In the genomic region with DNA sequence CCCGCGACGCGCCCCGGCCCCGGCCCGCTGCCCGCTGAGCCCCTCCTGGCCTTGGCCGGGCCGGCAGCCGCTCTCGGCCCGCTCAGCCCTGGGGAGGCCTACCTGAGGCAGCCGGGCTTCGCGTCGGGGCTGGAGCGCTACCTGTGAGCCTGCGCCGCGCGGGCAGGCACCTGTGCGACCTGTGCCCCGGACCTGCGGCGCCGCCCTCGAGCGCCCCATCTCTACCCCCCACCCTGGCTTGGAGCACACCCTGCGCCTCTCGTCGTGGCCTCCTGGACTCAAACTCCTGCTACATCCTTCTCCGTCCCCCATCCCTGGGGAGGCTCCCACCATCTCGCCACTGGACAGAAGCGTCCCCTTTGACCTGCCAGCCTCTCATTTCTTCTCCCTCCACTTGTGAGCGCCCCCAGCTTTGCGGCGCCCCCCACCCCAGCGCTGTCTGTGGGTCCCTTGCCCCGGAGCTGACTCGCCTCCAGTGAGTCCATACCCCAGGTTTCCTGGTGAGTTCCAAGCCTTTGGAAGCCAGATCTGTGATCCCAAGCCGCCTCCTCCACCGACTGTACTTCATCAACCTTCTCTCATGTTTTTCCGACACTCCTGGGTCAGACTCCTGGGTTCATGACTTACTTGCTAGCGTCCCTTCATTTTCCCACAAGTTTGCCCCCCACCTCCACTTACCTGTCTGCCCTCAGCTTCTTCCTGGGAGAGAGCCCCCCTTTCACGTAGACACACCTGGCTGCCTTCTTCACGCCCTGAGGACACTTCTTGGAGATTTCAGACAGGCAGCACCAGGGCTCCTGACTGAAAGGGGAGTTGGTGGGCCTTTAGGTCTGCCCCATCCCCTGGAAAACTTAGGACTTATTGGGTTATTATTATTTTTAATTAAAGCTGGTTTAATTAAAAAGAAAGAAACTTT, we compare ENCODE assay signal across 14 cellular contexts. TPM values are rescaled to one million over a fixed set of nuclear protein-coding genes. Genes with fewer than 3 reads are reported as not detected.
DNase-seq lines count a peak whose midpoint lies in the region; ATAC-seq, FAIRE-seq and TF ChIP-seq lines count a peak whose summit lies in the region.
"Had no signal": no experiment of that assay in that cellular context is flagged by ENCODE, and none has a peak within 500 bp of the region (broad histone marks: within the 10 kb centered on the region; RNA-seq: fewer than 3 reads in every experiment).

No MANE protein-coding gene starts in this region.

- no peaks in the 10 kb centered on the region for H3K9me3 ChIP-seq in CD4-positive, alpha-beta memory T cell (ENCODE audit: control insufficient read depth in 1 of 2, low read length in 2 of 2)
- H3K9me3 ChIP-seq in HUES6 (ENCODE audit: control insufficient read depth, insufficient read depth, low read depth, low read length), result no peaks in the 10 kb centered on the region
- H3K9me3 ChIP-seq in endothelial cell of umbilical vein (replicated peaks; ENCODE audit: control insufficient read depth, insufficient read depth, low read length), result no peaks in the 10 kb centered on the region
- H3K9me3 ChIP-seq in neural progenitor cell (ENCODE audit: low read depth), result no peaks in the 10 kb centered on the region
- H3K9me3 ChIP-seq in prostate gland, result no peaks in the 10 kb centered on the region
- H3K9me3 ChIP-seq: pancreas had no signal

- no peak for FAIRE-seq in endothelial cell of umbilical vein (lab: Jason Lieb, UNC)
- FAIRE-seq: GM19239, pancreas had no signal

- H3K9me3 Mint-ChIP-seq in CD4-positive, alpha-beta memory T cell, result peaks cover 0 to 2% (median 0%) of the 10 kb centered on the region in 8 donors
- no peaks in the 10 kb centered on the region for H3K9me3 Mint-ChIP-seq in neural progenitor cell

- dilution Hi-C loops in endothelial cell of umbilical vein (cut with MboI; ENCODE audit: extremely low pct_ligation_motif_present, low sequenced_read_pairs), result no loop called here

- WGBS in prostate gland, result 44% methylated on average over 28 of the region's 47 CpGs

- H3K27ac ChIP-seq in CD4-positive, alpha-beta memory T cell (ENCODE audit: low read depth, low read length), result no peak overlapping the region
- H3K27ac ChIP-seq in HUES6 (ENCODE audit: low read depth, low read length) (no peak overlapping the region), endothelial cell of umbilical vein (ENCODE audit: insufficient read depth, low read depth, low read length) (no peak overlapping the region), neural progenitor cell (no peak overlapping the region), prostate gland (no peak overlapping the region)
- H3K27ac ChIP-seq: BLaER1 treated with 17β-estradiol and CSF1 and Interleukin-3, amounts not matched to agents 10 nM and 100 nM; pancreas had no signal

- H3K27me3 Mint-ChIP-seq in CD4-positive, alpha-beta memory T cell, result peaks cover 35% of the 10 kb centered on the region in 2 donors
- H3K27me3 Mint-ChIP-seq in neural progenitor cell (ENCODE audit: insufficient read depth, low read depth), result peaks cover 68% of the 10 kb centered on the region

- POLR2A ChIA-PET in CD4-positive, alpha-beta memory T cell (lab: Charles Lee; ENCODE audit: partially characterized antibody), result no interaction called here
- POLR2A ChIA-PET in endothelial cell of umbilical vein (lab: Charles Lee), result no interaction called here

- no peak overlapping the region for H3K4me3 ChIP-seq in CD4-positive, alpha-beta memory T cell (ENCODE audit: low read length in 2 of 2)
- H3K4me3 ChIP-seq in HUES6 (ENCODE audit: low read depth, low read length) (peak overlapping the region; percentile 48; the same call in 1 of the 2 replicates), endothelial cell of umbilical vein (replicated peaks in 1 of 3; ENCODE audit: insufficient read depth in 1 of 3, low read depth in 1 of 3, low read length in 3 of 3) (no peak overlapping the region), neural progenitor cell (peak overlapping the region; percentile 11), prostate gland (peak overlapping the region in 1 of 2 donors; percentile 17)
- H3K4me3 ChIP-seq: BLaER1 treated with 17β-estradiol and CSF1 and Interleukin-3, amounts not matched to agents 10 nM and 100 nM had no signal

- H2AFZ ChIP-seq in endothelial cell of umbilical vein (ENCODE audit: low read depth, low read length) (no peak overlapping the region), neural progenitor cell (replicated peaks) (peak overlapping the region; percentile 90)

- intact Hi-C loops in CD4-positive, alpha-beta memory T cell (cut with micrococcal nuclease), result no loop called here
- intact Hi-C loops in endothelial cell of umbilical vein (cut with micrococcal nuclease) (no loop called here), prostate gland (cut with DNase I) (no loop called here)

- TF ChIP-seq POLR2A in endothelial cell of umbilical vein (IDR thresholded peaks at IDR 0.05; ENCODE audit: low read depth, low read length) (no peak), prostate gland (IDR thresholded peaks at IDR 0.05) (no peak)

- no peaks in the 10 kb centered on the region for H3K79me2 ChIP-seq in endothelial cell of umbilical vein (ENCODE audit: control insufficient read depth, insufficient read depth, low read length)
- no peaks in the 10 kb centered on the region for H3K79me2 ChIP-seq in neural progenitor cell (ENCODE audit: low read depth)

- BruUV-seq in endothelial cell of umbilical vein (replicated peaks; lab: Mats Ljungman, UMichigan), result no TSS peak

- H3K9me1 ChIP-seq in endothelial cell of umbilical vein (replicated peaks; ENCODE audit: control insufficient read depth, extremely low read depth, insufficient read depth, low read length), result no peaks in the 10 kb centered on the region

- no peaks in the 10 kb centered on the region for H3K36me3 ChIP-seq in CD4-positive, alpha-beta memory T cell (ENCODE audit: insufficient read depth, low read length)
- no peaks in the 10 kb centered on the region for H3K36me3 ChIP-seq in HUES6 (ENCODE audit: control insufficient read depth, insufficient read depth, low read length)
- H3K36me3 ChIP-seq in endothelial cell of umbilical vein (ENCODE audit: control insufficient read depth in 2 of 2, extremely low read depth in 1 of 2, insufficient read depth in 2 of 2, low read length in 2 of 2), result no peaks in the 10 kb centered on the region
- no peaks in the 10 kb centered on the region for H3K36me3 ChIP-seq in neural progenitor cell
- no peaks in the 10 kb centered on the region for H3K36me3 ChIP-seq in prostate gland
- H3K36me3 ChIP-seq: BLaER1 treated with 17β-estradiol and CSF1 and Interleukin-3, amounts not matched to agents 10 nM and 100 nM; pancreas had no signal

- H3K27me3 ChIP-seq in CD4-positive, alpha-beta memory T cell (ENCODE audit: insufficient read depth, low read length), result peaks cover 9% of the 10 kb centered on the region
- H3K27me3 ChIP-seq in HUES6 (ENCODE audit: control insufficient read depth, insufficient read depth, low read length) (peaks cover 98% of the 10 kb centered on the region), endothelial cell of umbilical vein (ENCODE audit: control insufficient read depth in 2 of 2, insufficient read depth in 2 of 2, low read length in 2 of 2) (peaks cover 40 to 58% of the 10 kb centered on the region in 2 experiments), neural progenitor cell (peaks cover 99% of the 10 kb centered on the region), prostate gland (replicated peaks; ENCODE audit: insufficient read depth) (peaks cover 10% of the 10 kb centered on the region)

- no peak for ATAC-seq in GM18861 (IDR thresholded peaks at IDR 0.05; ENCODE audit: unreplicated experiment)

- H3K9ac ChIP-seq in HUES6 (ENCODE audit: low read length) (no peak overlapping the region), endothelial cell of umbilical vein (replicated peaks; ENCODE audit: extremely low read depth, insufficient read depth, low read length) (no peak overlapping the region), neural progenitor cell (no peak overlapping the region)
- H3K9ac ChIP-seq: BLaER1 treated with 17β-estradiol and CSF1 and Interleukin-3, amounts not matched to agents 10 nM and 100 nM had no signal

- H3K4me3 Mint-ChIP-seq in CD4-positive, alpha-beta memory T cell, result peak overlapping the region in 6 of 8 donors; percentile 46 to 68 (median 58)
- H3K4me3 Mint-ChIP-seq in neural progenitor cell, result peak overlapping the region; percentile 74

- no peaks in the 10 kb centered on the region for H3K4me1 ChIP-seq in CD4-positive, alpha-beta memory T cell (ENCODE audit: insufficient read depth, low read length)
- no peaks in the 10 kb centered on the region; the same call in 1 of the 2 replicates for H3K4me1 ChIP-seq in HUES6 (ENCODE audit: control insufficient read depth, insufficient read depth, low read length)
- H3K4me1 ChIP-seq in endothelial cell of umbilical vein (ENCODE audit: control insufficient read depth, extremely low read depth, insufficient read depth, low read length), result no peaks in the 10 kb centered on the region
- H3K4me1 ChIP-seq in neural progenitor cell, result peaks cover under 1% of the 10 kb centered on the region
- H3K4me1 ChIP-seq in prostate gland (replicated peaks), result no peaks in the 10 kb centered on the region
- H3K4me1 ChIP-seq: BLaER1 treated with 17β-estradiol and CSF1 and Interleukin-3, amounts not matched to agents 10 nM and 100 nM; pancreas had no signal

- CTCF ChIA-PET in CD4-positive, alpha-beta memory T cell (lab: Charles Lee; ENCODE audit: partially characterized antibody), result interaction anchor here (1.2 kb wide), 2 partner anchors 20 to 224 kb away, joined by 3 read pairs; no protein-coding TSS in a partner anchor
- CTCF ChIA-PET in endothelial cell of umbilical vein (lab: Charles Lee), result interaction anchor here (0.6 to 2.6 kb wide), 8 partner anchors 15 to 309 kb away, joined by 3 to 14 read pairs (median 3); a partner anchor contains a TSS

- H3K4me2 ChIP-seq in endothelial cell of umbilical vein (ENCODE audit: insufficient read depth, low read length) (no peak overlapping the region), neural progenitor cell (peak overlapping the region; percentile 77)
- H3K4me2 ChIP-seq: BLaER1 treated with 17β-estradiol and CSF1 and Interleukin-3, amounts not matched to agents 10 nM and 100 nM had no signal

- H4K20me1 ChIP-seq in endothelial cell of umbilical vein (replicated peaks; ENCODE audit: control insufficient read depth, extremely low read depth, insufficient read depth, low read length) (no peaks in the 10 kb centered on the region), neural progenitor cell (ENCODE audit: low read depth) (peaks cover 18% of the 10 kb centered on the region)
- H4K20me1 ChIP-seq: BLaER1 treated with 17β-estradiol and CSF1 and Interleukin-3, amounts not matched to agents 10 nM and 100 nM had no signal

- no peak for TF ChIP-seq CTCF in endothelial cell of umbilical vein (IDR thresholded peaks at IDR 0.05; ENCODE audit: extremely low read depth in 1 of 2, insufficient read depth in 1 of 2, low read depth in 1 of 2, low read length in 2 of 2)
- TF ChIP-seq CTCF in neural progenitor cell (IDR thresholded peaks at IDR 0.05), result no peak
- TF ChIP-seq CTCF in prostate gland (IDR thresholded peaks at IDR 0.05), result no peak

- peaks cover 0 to 22% (median 3%) of the 10 kb centered on the region in 4 donors for H3K4me1 Mint-ChIP-seq in CD4-positive, alpha-beta memory T cell
- peaks cover 7% of the 10 kb centered on the region for H3K4me1 Mint-ChIP-seq in neural progenitor cell

- no peak for DNase-seq in CD4-positive, alpha-beta memory T cell
- DNase-seq in endothelial cell of umbilical vein (ENCODE audit: low read depth, low spot score) (no peak), neural progenitor cell (ENCODE audit: low spot score) (no peak), cerebellar nuclear complex (lab: John Stamatoyannopoulos, UW) (no peak), prostate gland (ENCODE audit: low spot score) (no peak), NOMO-1 (lab: John Stamatoyannopoulos, UW; ENCODE audit: unreplicated experiment in 2 of 2) (no peak)
- DNase-seq: pancreas had no signal

- H3K27ac Mint-ChIP-seq in CD4-positive, alpha-beta memory T cell, result no peak overlapping the region
- H3K27ac Mint-ChIP-seq in neural progenitor cell, result no peak overlapping the region

- H3F3A ChIP-seq in neural progenitor cell (ENCODE audit: low read depth), result peaks cover 2% of the 10 kb centered on the region

- peaks cover 0 to 3% of the 10 kb centered on the region in 2 donors for H3K36me3 Mint-ChIP-seq in CD4-positive, alpha-beta memory T cell
- no peaks in the 10 kb centered on the region for H3K36me3 Mint-ChIP-seq in neural progenitor cell

RNA-seq across cellular contexts. Expression of a gene that starts 1.3 kb away (rescaled TPM):
- not detected for total RNA-seq in CD4-positive, alpha-beta memory T cell
- polyA plus RNA-seq in CD4-positive, alpha-beta memory T cell, result not detected
- not detected in 2 replicates for total RNA-seq in endothelial cell of umbilical vein
- polyA plus RNA-seq in endothelial cell of umbilical vein, result 0.06 TPM in 1 of 2 replicates, not detected in the other
- polyA plus RNA-seq in endothelial cell of umbilical vein (2011; cell fraction: cytosol; rRNA removed), result not detected in 2 replicates
- polyA plus RNA-seq in endothelial cell of umbilical vein (2011; cell fraction: nucleus; rRNA removed), result not detected in 2 replicates
- not detected in 2 replicates for polyA plus RNA-seq in endothelial cell of umbilical vein (2012)
- not detected in 2 replicates for polyA minus RNA-seq in endothelial cell of umbilical vein
- not detected for polyA minus RNA-seq in endothelial cell of umbilical vein (2011; cell fraction: cytosol; rRNA and poly(A)+ RNA removed)
- not detected in 2 replicates for polyA minus RNA-seq in endothelial cell of umbilical vein (2011; cell fraction: nucleus; rRNA and poly(A)+ RNA removed)
- not detected in 2 replicates for total RNA-seq in neural progenitor cell (ENCODE audit: low replicate concordance)
- under 1 TPM in 1 of 2 donors, not detected in 1; 0.28 TPM for total RNA-seq in prostate gland
- total RNA-seq: aorta, glomerular endothelial cell, lower leg skin, pancreas had no signal
- polyA plus RNA-seq: aorta, pancreas had no signal

RNA-seq across cellular contexts. Expression of a gene that starts 20.5 kb away (rescaled TPM):
- under 1 TPM; 0.64 to 0.73 TPM for total RNA-seq in CD4-positive, alpha-beta memory T cell
- under 1 TPM; 0.07 to 0.11 TPM for polyA plus RNA-seq in CD4-positive, alpha-beta memory T cell
- total RNA-seq in endothelial cell of umbilical vein (0.07 and 0.09 TPM in 2 replicates), neural progenitor cell (ENCODE audit: low replicate concordance) (0.03 and 0.32 TPM in 2 replicates), prostate gland (1 to 10 TPM; 1.2 to 1.8 TPM)
- 0.01 and 0.03 TPM in 2 replicates for polyA plus RNA-seq in endothelial cell of umbilical vein
- polyA plus RNA-seq in endothelial cell of umbilical vein (2011; cell fraction: cytosol; rRNA removed), result 0.01 TPM in 1 of 2 replicates, not detected in the other
- polyA plus RNA-seq in endothelial cell of umbilical vein (2011; cell fraction: nucleus; rRNA removed), result not detected in 2 replicates
- polyA plus RNA-seq in endothelial cell of umbilical vein (2012), result 0.04 and 0.16 TPM in 2 replicates
- polyA minus RNA-seq in endothelial cell of umbilical vein, result 0.06 TPM in 1 of 2 replicates, not detected in the other
- polyA minus RNA-seq in endothelial cell of umbilical vein (2011; cell fraction: cytosol; rRNA and poly(A)+ RNA removed), result 0.51 TPM
- 0.10 TPM in 2 replicates for polyA minus RNA-seq in endothelial cell of umbilical vein (2011; cell fraction: nucleus; rRNA and poly(A)+ RNA removed)

Comparison
In these comparisons a context has a peak if more than half of its experiments do, and no peak if none do; other contexts are left out.
1. H3K4me3 ChIP-seq: peak in HUES6 (single experiment) and neural progenitor cell (single experiment); none in CD4-positive, alpha-beta memory T cell (0 of 2) and endothelial cell of umbilical vein (0 of 3).